ENCODE assay signal across 20 cellular contexts in genomic region chr2:204477358-204477950, GRCh38.
"Had no signal": no experiment of that assay in that cellular context is flagged by ENCODE, and none has a peak within 500 bp of the region (broad histone marks: within the 10 kb centered on the region; RNA-seq: fewer than 3 reads in every experiment).

No MANE protein-coding gene starts in this region.

- H3K36me3 ChIP-seq: heart left ventricle, lower lobe of right lung, prostate gland, right lobe of liver, spleen, stomach, upper lobe of left lung had no signal

- FAIRE-seq: frontal cortex had no signal

- H3K4me3 ChIP-seq: heart left ventricle, lower lobe of right lung, prostate gland, right lobe of liver, spleen, stomach, testis, upper lobe of left lung had no signal

- ATAC-seq: activated CD4-positive, alpha-beta T cell treated with anti-CD3 and anti-CD28 coated beads for 36 hours; activated naive CD4-positive, alpha-beta T cell treated with anti-CD3 and anti-CD28 coated beads, Interleukin-2, amount 50 U/mL, for 72 hours; effector memory CD8-positive, alpha-beta T cell; heart left ventricle; left colon; lower lobe of right lung; right lobe of liver; T-helper 17 cell had no signal

- DNase-seq: activated CD4-positive, alpha-beta memory T cell treated with anti-CD3 and anti-CD28 coated beads, Interleukin-2, amount 10 ng/mL, durations not matched to agents 7 days and 5 days; activated CD4-positive, alpha-beta T cell treated with anti-CD3 and anti-CD28 coated beads for 36 hours; activated gamma-delta T cell; activated T-cell treated with anti-CD3 and anti-CD28 coated beads, Interleukin-2, amount 50 U/mL, for 48 hours; amniotic stem cell; dermis blood vessel endothelial cell; effector memory CD8-positive, alpha-beta T cell; heart left ventricle; left colon; lower lobe of right lung; right lobe of liver; spleen; stimulated activated CD4-positive, alpha-beta T cell treated with anti-CD3 and anti-CD28 coated beads, Interleukin-1b, Interleukin-23, amount 100 ng/mL, for 48 hours; stomach; T-helper 17 cell; testis had no signal

- H3K27me3 ChIP-seq: heart left ventricle, right lobe of liver, stomach, testis, upper lobe of left lung had no signal
